In genomic region chr9:112620998-112621694, GRCh38 we compare ENCODE assay signal across 17 cellular contexts.
"Had no signal": no experiment of that assay in that cellular context is flagged by ENCODE, and none has a peak within 500 bp of the region (broad histone marks: within the 10 kb centered on the region; RNA-seq: fewer than 3 reads in every experiment).

No MANE protein-coding gene starts in this region.

- H3K36me3 Mint-ChIP-seq: immature natural killer cell; natural killer cell treated with Interleukin-12 subunit alpha and Interleukin-12 subunit beta and Interleukin-15 and Interleukin-18, amount 100 ng/mL, for 72 hours had no signal

- H3K9me3 Mint-ChIP-seq: activated naive CD8-positive, alpha-beta T cell treated with anti-CD3 and anti-CD28 coated beads, Interleukin-2, amount 10 ng/mL, durations not matched to agents 7 days and 5 days; immature natural killer cell; natural killer cell treated with Interleukin-12 subunit alpha and Interleukin-12 subunit beta and Interleukin-15 and Interleukin-18, amount 100 ng/mL, for 72 hours had no signal

- H3K27ac ChIP-seq: breast epithelium, esophagus muscularis mucosa, sigmoid colon, tibial artery, vagina, WERI-Rb-1 had no signal

- H3K4me3 Mint-ChIP-seq: activated CD8-positive, alpha-beta T cell treated with anti-CD3 and anti-CD28 coated beads, Interleukin-2, amount 10 ng/mL, durations not matched to agents 7 days and 5 days; activated naive CD8-positive, alpha-beta T cell treated with anti-CD3 and anti-CD28 coated beads, Interleukin-2, amount 10 ng/mL, durations not matched to agents 7 days and 5 days; immature natural killer cell; natural killer cell treated with Interleukin-12 subunit alpha and Interleukin-12 subunit beta and Interleukin-15 and Interleukin-18, amount 100 ng/mL, for 72 hours had no signal

- ATAC-seq: activated CD8-positive, alpha-beta T cell treated with anti-CD3 and anti-CD28 coated beads, Interleukin-2, amount 10 ng/mL, durations not matched to agents 7 days and 5 days; natural killer cell treated with Interleukin-12 subunit alpha and Interleukin-12 subunit beta and Interleukin-15 and Interleukin-18, amount 100 ng/mL, for 72 hours had no signal

- H3K9me3 ChIP-seq: breast epithelium, esophagus muscularis mucosa, sigmoid colon, tibial artery, vagina had no signal

- DNase-seq: activated CD4-positive, alpha-beta T cell treated with anti-CD3 and anti-CD28 coated beads for 48 hours; activated CD8-positive, alpha-beta memory T cell treated with anti-CD3 and anti-CD28 coated beads, Interleukin-2, amount 50 U/mL, for 48 hours; activated CD8-positive, alpha-beta T cell treated with anti-CD3 and anti-CD28 coated beads, Interleukin-2, amount 10 ng/mL, durations not matched to agents 7 days and 5 days; activated naive CD8-positive, alpha-beta T cell treated with anti-CD3 and anti-CD28 coated beads, Interleukin-2, amount 10 ng/mL, durations not matched to agents 7 days and 5 days; aorta; immature natural killer cell; left cardiac atrium; mammary epithelial cell; occipital lobe; sigmoid colon; stimulated activated CD4-positive, alpha-beta T cell treated with anti-CD3 and anti-CD28 coated beads, Interleukin-4, amount 100 ng/mL, for 4 hours; tibial artery; WERI-Rb-1 had no signal

- H3K27ac Mint-ChIP-seq: activated CD8-positive, alpha-beta T cell treated with anti-CD3 and anti-CD28 coated beads, Interleukin-2, amount 10 ng/mL, durations not matched to agents 7 days and 5 days; activated naive CD8-positive, alpha-beta T cell treated with anti-CD3 and anti-CD28 coated beads, Interleukin-2, amount 10 ng/mL, durations not matched to agents 7 days and 5 days; immature natural killer cell; natural killer cell treated with Interleukin-12 subunit alpha and Interleukin-12 subunit beta and Interleukin-15 and Interleukin-18, amount 100 ng/mL, for 72 hours had no signal

- H3K4me1 Mint-ChIP-seq: activated naive CD8-positive, alpha-beta T cell treated with anti-CD3 and anti-CD28 coated beads, Interleukin-2, amount 10 ng/mL, durations not matched to agents 7 days and 5 days; immature natural killer cell had no signal

- H3K27me3 ChIP-seq: breast epithelium, esophagus muscularis mucosa, sigmoid colon, tibial artery, vagina had no signal

- H3K4me3 ChIP-seq: breast epithelium, esophagus muscularis mucosa, sigmoid colon, tibial artery, vagina had no signal

- H3K27me3 Mint-ChIP-seq: activated naive CD8-positive, alpha-beta T cell treated with anti-CD3 and anti-CD28 coated beads, Interleukin-2, amount 10 ng/mL, durations not matched to agents 7 days and 5 days; natural killer cell treated with Interleukin-12 subunit alpha and Interleukin-12 subunit beta and Interleukin-15 and Interleukin-18, amount 100 ng/mL, for 72 hours had no signal

- H3K36me3 ChIP-seq: breast epithelium, esophagus muscularis mucosa, sigmoid colon, vagina had no signal

- H3K4me1 ChIP-seq: breast epithelium, sigmoid colon, tibial artery, vagina had no signal
